ENCODE assay signal across 20 cellular contexts in genomic region chr15:63367900-63368299, GRCh38. TPM values are rescaled to one million over a fixed set of nuclear protein-coding genes. Genes with fewer than 3 reads are reported as not detected.
"Had no signal": no experiment of that assay in that cellular context is flagged by ENCODE, and none has a peak within 500 bp of the region (broad histone marks: within the 10 kb centered on the region; RNA-seq: fewer than 3 reads in every experiment).

No MANE protein-coding gene starts in this region.

- H3K4me1 Mint-ChIP-seq: activated T-helper 17 cell treated with anti-CD3 and anti-CD28 coated beads, Interleukin-2, amount 50 U/mL, for 72 hours; central memory CD8-positive, alpha-beta T cell had no signal

- H3K4me1 ChIP-seq: neural progenitor cell, upper lobe of right lung had no signal

- H3K27me3 Mint-ChIP-seq: activated CD8-positive, alpha-beta T cell treated with anti-CD3 and anti-CD28 coated beads for 36 hours; activated naive CD8-positive, alpha-beta T cell treated with anti-CD3 and anti-CD28 coated beads for 36 hours; activated T-helper 17 cell treated with anti-CD3 and anti-CD28 coated beads, Interleukin-2, amount 50 U/mL, for 72 hours; stimulated activated naive CD8-positive, alpha-beta T cell treated with anti-CD3 and anti-CD28 coated beads, Interleukin-15, Interleukin-2, amounts not matched to agents 100 ng/mL and 50 ng/mL, for 24 hours had no signal

- H3K4me3 ChIP-seq: coronary artery, left ventricle myocardium inferior, neural progenitor cell, psoas muscle, upper lobe of right lung had no signal

- H3K4me3 Mint-ChIP-seq: activated CD4-positive, alpha-beta T cell treated with anti-CD3 and anti-CD28 coated beads, Interleukin-2, amount 10 ng/mL, durations not matched to agents 24 days and 14 days; activated CD8-positive, alpha-beta T cell treated with anti-CD3 and anti-CD28 coated beads for 36 hours; activated naive CD8-positive, alpha-beta T cell treated with anti-CD3 and anti-CD28 coated beads for 36 hours; activated T-helper 17 cell treated with anti-CD3 and anti-CD28 coated beads, Interleukin-2, amount 50 U/mL, for 72 hours; central memory CD8-positive, alpha-beta T cell; naive thymus-derived CD4-positive, alpha-beta T cell; neural progenitor cell; stimulated activated naive CD8-positive, alpha-beta T cell treated with anti-CD3 and anti-CD28 coated beads, Interleukin-15, Interleukin-2, amounts not matched to agents 100 ng/mL and 50 ng/mL, for 24 hours; T-helper 1 cell treated with Interleukin-12 subunit alpha and Interleukin-12 subunit beta and Interleukin-4 antibody, amounts not matched to agents 30 μg/mL and 1 μg/mL, for 36 hours had no signal

- H3K36me3 ChIP-seq: brain microvascular endothelial cell, left ventricle myocardium inferior, neural progenitor cell, upper lobe of right lung had no signal

- H3K4me2 ChIP-seq: neural progenitor cell had no signal

- DNase-seq: activated CD4-positive, alpha-beta T cell treated with anti-CD3 and anti-CD28 coated beads, Interleukin-2, amount 10 ng/mL, durations not matched to agents 24 days and 14 days; activated CD8-positive, alpha-beta T cell treated with anti-CD3 and anti-CD28 coated beads for 36 hours; activated naive CD4-positive, alpha-beta T cell; activated naive CD8-positive, alpha-beta T cell treated with anti-CD3 and anti-CD28 coated beads for 36 hours; activated T-cell treated with anti-CD3 and anti-CD28 coated beads, Interleukin-2, amount 50 U/mL, for 1 hour; brain microvascular endothelial cell; glutamatergic neuron; left ventricle myocardium inferior; naive thymus-derived CD4-positive, alpha-beta T cell; psoas muscle; stimulated activated CD4-positive, alpha-beta T cell treated with anti-CD3 and anti-CD28 coated beads, Interleukin-2, amount 100 ng/mL, for 24 hours; upper lobe of right lung had no signal

- H3K36me3 Mint-ChIP-seq: activated naive CD8-positive, alpha-beta T cell treated with anti-CD3 and anti-CD28 coated beads for 36 hours; naive thymus-derived CD4-positive, alpha-beta T cell had no signal

- H3K9me3 Mint-ChIP-seq: activated CD4-positive, alpha-beta T cell treated with anti-CD3 and anti-CD28 coated beads, Interleukin-2, amount 10 ng/mL, durations not matched to agents 24 days and 14 days; activated CD8-positive, alpha-beta T cell treated with anti-CD3 and anti-CD28 coated beads for 36 hours; activated naive CD8-positive, alpha-beta T cell treated with anti-CD3 and anti-CD28 coated beads for 36 hours; activated T-helper 17 cell treated with anti-CD3 and anti-CD28 coated beads, Interleukin-2, amount 50 U/mL, for 72 hours; central memory CD8-positive, alpha-beta T cell; neural progenitor cell; stimulated activated naive CD8-positive, alpha-beta T cell treated with anti-CD3 and anti-CD28 coated beads, Interleukin-15, Interleukin-2, amounts not matched to agents 100 ng/mL and 50 ng/mL, for 24 hours; T-helper 1 cell treated with Interleukin-12 subunit alpha and Interleukin-12 subunit beta and Interleukin-4 antibody, amounts not matched to agents 30 μg/mL and 1 μg/mL, for 36 hours had no signal

- H3K27ac Mint-ChIP-seq: activated CD4-positive, alpha-beta T cell treated with anti-CD3 and anti-CD28 coated beads, Interleukin-2, amount 10 ng/mL, durations not matched to agents 24 days and 14 days; activated CD8-positive, alpha-beta T cell treated with anti-CD3 and anti-CD28 coated beads for 36 hours; activated naive CD8-positive, alpha-beta T cell treated with anti-CD3 and anti-CD28 coated beads for 36 hours; activated T-helper 17 cell treated with anti-CD3 and anti-CD28 coated beads, Interleukin-2, amount 50 U/mL, for 72 hours; naive thymus-derived CD4-positive, alpha-beta T cell; neural progenitor cell; stimulated activated naive CD8-positive, alpha-beta T cell treated with anti-CD3 and anti-CD28 coated beads, Interleukin-15, Interleukin-2, amounts not matched to agents 100 ng/mL and 50 ng/mL, for 24 hours; T-helper 1 cell treated with Interleukin-12 subunit alpha and Interleukin-12 subunit beta and Interleukin-4 antibody, amounts not matched to agents 30 μg/mL and 1 μg/mL, for 36 hours had no signal

- H3K27ac ChIP-seq: brain microvascular endothelial cell, coronary artery, left ventricle myocardium inferior, neural progenitor cell, psoas muscle had no signal

- H3K27me3 ChIP-seq: brain microvascular endothelial cell, neural progenitor cell, upper lobe of right lung had no signal

- H2AFZ ChIP-seq: neural progenitor cell had no signal

- H3K9ac ChIP-seq: neural progenitor cell had no signal

- H3K9me3 ChIP-seq: left ventricle myocardium inferior, psoas muscle, upper lobe of right lung had no signal

- ATAC-seq: activated CD8-positive, alpha-beta T cell treated with anti-CD3 and anti-CD28 coated beads for 36 hours; activated T-helper 17 cell treated with anti-CD3 and anti-CD28 coated beads, Interleukin-2, amount 50 U/mL, for 72 hours; naive thymus-derived CD4-positive, alpha-beta T cell; psoas muscle; right cardiac atrium had no signal

RNA-seq across cellular contexts. Expression of gene CA12, which starts 13.7 kb away (rescaled TPM):
- total RNA-seq: mononuclear cell had no signal
- polyA plus RNA-seq: naive thymus-derived CD4-positive, alpha-beta T cell had no signal
